ENCODE assay signal across 31 cellular contexts in genomic region chr18:30572214-30572613, GRCh38.
DNase-seq lines count a peak whose midpoint lies in the region; ATAC-seq, FAIRE-seq and TF ChIP-seq lines count a peak whose summit lies in the region.
"Had no signal": no experiment of that assay in that cellular context is flagged by ENCODE, and none has a peak within 500 bp of the region (broad histone marks: within the 10 kb centered on the region; RNA-seq: fewer than 3 reads in every experiment).

No MANE protein-coding gene starts in this region.

- H3K4me1 ChIP-seq in PC-3 (ENCODE audit: insufficient read depth, low read length) = peaks cover 16% of the 10 kb centered on the region
- H3K4me1 ChIP-seq: A549; BE2C; BLaER1; BLaER1 treated with 17β-estradiol and CSF1 and Interleukin-3, amounts not matched to agents 10 nM and 100 nM; Caco-2 had no signal

- no TSS peak for BruUV-seq in PC-3 (replicated peaks; lab: Mats Ljungman, UMichigan)

- POLR2A ChIA-PET in PC-3 (lab: Charles Lee; ENCODE audit: unreplicated experiment) = no interaction called here

- H3F3A ChIP-seq in PC-3 (ENCODE audit: low read length, unreplicated experiment) = no peaks in the 10 kb centered on the region

- no peaks in the 10 kb centered on the region for H4K20me1 ChIP-seq in PC-3 (ENCODE audit: low read length)
- H4K20me1 ChIP-seq: BLaER1; BLaER1 treated with 17β-estradiol and CSF1 and Interleukin-3, amounts not matched to agents 10 nM and 100 nM had no signal

- CTCF ChIA-PET in PC-3 (lab: Charles Lee) = no interaction called here

- H3K9ac ChIP-seq in PC-3 (ENCODE audit: low read length) = no peak overlapping the region
- H3K9ac ChIP-seq: BLaER1; BLaER1 treated with 17β-estradiol and CSF1 and Interleukin-3, amounts not matched to agents 10 nM and 100 nM had no signal

- H3K9me2 ChIP-seq in PC-3 (replicated peaks; ENCODE audit: low read length) = no peaks in the 10 kb centered on the region

- intact Hi-C loops in PC-3 (cut with micrococcal nuclease) = loop anchor here (2.0 to 10.0 kb wide), 3 partner anchors 17 to 157 kb away; no protein-coding TSS in a partner anchor

- no peak for TF ChIP-seq CTCF in D721Med (IDR thresholded peaks at IDR 0.05; ENCODE audit: insufficient read depth, missing control alignments)
- no peak for TF ChIP-seq CTCF in PC-3 (conservative IDR thresholded peaks at IDR 0.05; ENCODE audit: low read depth, low read length)

- H3K4me3 ChIP-seq in PC-3 (ENCODE audit: low read length) = no peak overlapping the region
- H3K4me3 ChIP-seq: A549; BLaER1; BLaER1 treated with 17β-estradiol and CSF1 and Interleukin-3, amounts not matched to agents 10 nM and 100 nM had no signal

- peak overlapping the region; percentile 79 for H3K27ac ChIP-seq in PC-3 (ENCODE audit: low read length)
- H3K27ac ChIP-seq: 22Rv1; A549; BLaER1; BLaER1 treated with 17β-estradiol and CSF1 and Interleukin-3, amounts not matched to agents 10 nM and 100 nM; C4-2B had no signal

- no peaks in the 10 kb centered on the region for H3K27me3 ChIP-seq in PC-3 (ENCODE audit: low read length)
- H3K27me3 ChIP-seq: BE2C; BLaER1; BLaER1 treated with 17β-estradiol and CSF1 and Interleukin-3, amounts not matched to agents 10 nM and 100 nM had no signal

- FAIRE-seq in D721Med (lab: Jason Lieb, UNC) = peak; percentile 48
- FAIRE-seq: A549 had no signal

- ATAC-seq in PC-3 = peak; percentile 99
- ATAC-seq in GM19035 (IDR thresholded peaks at IDR 0.05; ENCODE audit: unreplicated experiment) = no peak
- ATAC-seq: A549; CD8-positive, alpha-beta T cell had no signal

- H3K79me2 ChIP-seq in PC-3 (ENCODE audit: low read length) = no peaks in the 10 kb centered on the region

- H3K4me2 ChIP-seq in PC-3 (ENCODE audit: low read length) = peak overlapping the region; percentile 52
- H3K4me2 ChIP-seq: A549; BLaER1; BLaER1 treated with 17β-estradiol and CSF1 and Interleukin-3, amounts not matched to agents 10 nM and 100 nM had no signal

- H2AFZ ChIP-seq in PC-3 (ENCODE audit: low read length) = no peak overlapping the region

- no peaks in the 10 kb centered on the region for H3K9me3 ChIP-seq in PC-3 (ENCODE audit: low read length)
- H3K9me3 ChIP-seq: A549; BE2C; BLaER1; BLaER1 treated with 17β-estradiol and CSF1 and Interleukin-3, amounts not matched to agents 10 nM and 100 nM; Caco-2 had no signal

- DNase-seq in D721Med (ENCODE audit: insufficient read length, low spot score) (no peak), NCI-H1930 (lab: John Stamatoyannopoulos, UW) (peak; percentile 5 to 14), PC-3 (peak; percentile 81), mucosa of gallbladder (ENCODE audit: low spot score) (no peak), amygdala (lab: John Stamatoyannopoulos, UW) (no peak)
- DNase-seq: 8988T; ACHN; AML-193; BE2C; C1 segment of cervical spinal cord; Caco-2; Calu3; CD4-positive, alpha-beta memory T cell; CD4-positive, alpha-beta T cell; CD4-positive, CD25-positive, alpha-beta regulatory T cell; CD8-positive, alpha-beta memory T cell; CD8-positive, alpha-beta T cell; COR-L47; DMS 273 treated with DMSO at 0.1 percent for 48 hours; DMS153; DMS53; DMS79; DMS79 treated with DMSO at 0.1 percent for 48 hours; DND-41; EL had no signal

- H3K36me3 ChIP-seq in PC-3 (ENCODE audit: low read depth, low read length) = no peaks in the 10 kb centered on the region
- H3K36me3 ChIP-seq: BE2C; BLaER1; BLaER1 treated with 17β-estradiol and CSF1 and Interleukin-3, amounts not matched to agents 10 nM and 100 nM had no signal

Comparison
In these comparisons a context has a peak if more than half of its experiments do, and no peak if none do; other contexts are left out.
1. DNase-seq: peak in NCI-H1930 (2 of 2) and PC-3 (single experiment); none in D721Med (single experiment), mucosa of gallbladder (single experiment) and amygdala (0 of 56).